Comparison of ENCODE assay signal across 1 cellular context in the genomic region with DNA sequence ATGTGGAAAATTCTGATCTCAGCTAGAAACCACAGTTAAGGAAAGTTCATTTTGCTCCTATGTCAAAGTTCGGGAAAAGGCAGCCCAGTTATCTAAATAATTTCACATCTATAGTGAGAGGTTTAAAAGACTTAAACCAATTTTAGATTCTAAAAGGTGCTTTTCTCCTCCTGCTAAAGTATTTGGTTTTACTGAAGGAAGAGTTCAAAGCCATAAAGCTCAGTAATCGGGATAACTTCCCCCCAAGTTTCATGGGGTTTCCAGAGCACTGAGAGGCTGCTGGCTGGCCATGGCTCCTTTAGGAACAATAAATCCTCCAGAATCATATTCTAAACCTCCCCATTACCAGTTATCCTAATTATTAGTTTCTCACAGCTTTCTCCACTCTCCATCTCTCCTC.
TF ChIP-seq lines count a peak whose summit lies in the region.

No MANE protein-coding gene starts in this region.

TF ChIP-seq in HepG2, 621 proteins besides CTCF, POLR2A, EP300 and RAD21:
- TF ChIP-seq XRCC5 (optimal IDR thresholded peaks at IDR 0.05; ENCODE audit: low read length) (no peak), AGO2 (optimal IDR thresholded peaks at IDR 0.05; ENCODE audit: low read depth, low read length) (no peak), TAF1 (CRISPR knock-in tag; IDR thresholded peaks at IDR 0.05) (no peak)
